In the genomic region with DNA sequence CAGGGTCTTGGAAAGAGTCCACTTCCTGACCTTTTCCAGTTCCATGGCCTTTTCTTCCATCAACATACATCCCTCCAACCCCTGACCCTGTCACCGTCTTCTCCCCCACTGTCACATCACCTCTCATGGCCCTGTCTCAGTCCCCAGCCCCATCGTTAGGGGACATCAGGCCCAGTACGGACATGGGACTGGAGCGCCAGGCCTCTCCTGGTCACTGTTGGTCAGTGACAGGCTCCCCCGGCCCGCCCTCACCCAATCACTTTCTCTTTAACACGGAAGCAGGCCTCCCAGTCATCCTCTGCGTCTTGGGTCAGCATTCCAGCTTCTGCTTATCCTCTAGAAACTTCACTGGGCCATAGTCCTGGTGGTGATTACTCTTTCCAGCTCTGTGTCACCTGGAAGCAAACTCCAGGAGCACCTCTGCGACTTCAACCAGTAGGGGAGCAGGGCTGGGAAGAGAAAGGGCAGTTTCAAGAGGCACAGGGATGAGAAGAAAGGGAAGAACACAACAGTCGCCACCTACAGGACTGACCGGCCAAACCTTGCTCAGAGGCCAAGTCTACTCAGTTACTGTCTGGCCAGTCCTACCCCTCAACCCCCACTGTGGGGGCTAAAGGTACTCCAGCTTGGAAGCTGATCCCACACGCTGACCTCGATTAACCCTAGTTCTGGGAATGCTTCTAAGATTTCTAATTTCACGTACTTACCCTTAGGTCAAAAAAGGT, we compare ENCODE assay signal across 1 cellular context.
TF ChIP-seq lines count a peak whose summit lies in the region.

No MANE protein-coding gene starts in this region.

TF ChIP-seq in SK-N-SH treated with all-trans-retinoic acid at 6 μM for 48 hours, 23 proteins besides CTCF, POLR2A, EP300 and RAD21 (continued from another document):
- TF ChIP-seq ARNTL (CRISPR knock-in tag; IDR thresholded peaks at IDR 0.05; ENCODE audit: borderline replicate concordance, low read depth) = no peak
TF ChIP-seq in SK-N-SH treated with all-trans-retinoic acid at 6 μM for 48 hours: peak in this region for 0.
